14 cellular contexts compared by ENCODE assay signal in the genomic region with DNA sequence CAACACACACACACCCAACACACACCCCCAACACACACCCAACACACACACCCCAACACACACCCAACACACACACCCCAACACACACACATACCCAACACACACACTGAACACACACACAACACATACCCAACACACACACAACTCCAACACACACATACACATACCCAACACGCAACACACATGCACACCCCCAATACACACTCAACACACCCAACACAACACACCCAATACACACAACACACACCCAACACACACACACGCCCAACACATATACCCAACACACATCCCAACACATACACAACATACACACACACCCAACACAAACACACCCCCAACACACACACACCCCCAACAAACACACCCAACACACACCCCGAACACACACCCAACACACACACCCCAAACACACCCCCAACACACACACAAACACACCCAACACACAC. TPM values are rescaled to one million over a fixed set of nuclear protein-coding genes. Genes with fewer than 3 reads are reported as not detected.
A peak's percentile ranks its signal among the peaks of the same experiment; 100 is the strongest.
DNase-seq lines count a peak whose midpoint lies in the region; ATAC-seq, FAIRE-seq and TF ChIP-seq lines count a peak whose summit lies in the region.
"Had no signal": no experiment of that assay in that cellular context is flagged by ENCODE, and none has a peak within 500 bp of the region (broad histone marks: within the 10 kb centered on the region; RNA-seq: fewer than 3 reads in every experiment).

No MANE protein-coding gene starts in this region.

- H2AFZ ChIP-seq in OCI-LY3 (ENCODE audit: low read depth, low read length) = 0 out of 2 replicates have a peak overlapping the region, but pooled peaks have one; percentile 30
- H2AFZ ChIP-seq: PC-9 had no signal

- no peak for ATAC-seq in activated naive CD8-positive, alpha-beta T cell treated with anti-CD3 and anti-CD28 coated beads, Interleukin-2, amount 50 U/mL, for 24 hours
- ATAC-seq in GM18867 (IDR thresholded peaks at IDR 0.05; ENCODE audit: unreplicated experiment) = no peak
- ATAC-seq in HG03097 (IDR thresholded peaks at IDR 0.05; ENCODE audit: low FRiP score, unreplicated experiment) = no peak

- H3K9ac ChIP-seq in OCI-LY3 (ENCODE audit: low read length) = no peak overlapping the region

- no peak for TF ChIP-seq CTCF in OCI-LY3 (IDR thresholded peaks at IDR 0.05; ENCODE audit: low read depth, low read length)
- no peak for TF ChIP-seq CTCF in bronchial epithelial cell (IDR thresholded peaks at IDR 0.05; ENCODE audit: insufficient read depth, low read length, severe bottlenecking)

- H3K4me3 Mint-ChIP-seq in activated naive CD8-positive, alpha-beta T cell treated with anti-CD3 and anti-CD28 coated beads for 36 hours = no peak overlapping the region
- H3K4me3 Mint-ChIP-seq in activated naive CD8-positive, alpha-beta T cell treated with anti-CD3 and anti-CD28 coated beads, Interleukin-2, amount 50 U/mL, for 24 hours = no peak overlapping the region
- H3K4me3 Mint-ChIP-seq: CD4-positive, alpha-beta T cell had no signal

- peaks cover 12% of the 10 kb centered on the region for H3K27me3 Mint-ChIP-seq in activated naive CD8-positive, alpha-beta T cell treated with anti-CD3 and anti-CD28 coated beads for 36 hours
- H3K27me3 Mint-ChIP-seq in activated naive CD8-positive, alpha-beta T cell treated with anti-CD3 and anti-CD28 coated beads, Interleukin-2, amount 50 U/mL, for 24 hours = peaks cover 12% of the 10 kb centered on the region

- H3K36me3 Mint-ChIP-seq in activated naive CD8-positive, alpha-beta T cell treated with anti-CD3 and anti-CD28 coated beads for 36 hours = peaks cover 4% of the 10 kb centered on the region
- H3K36me3 Mint-ChIP-seq in activated naive CD8-positive, alpha-beta T cell treated with anti-CD3 and anti-CD28 coated beads, Interleukin-2, amount 50 U/mL, for 24 hours (ENCODE audit: low read depth) = peaks cover 2% of the 10 kb centered on the region

- H3K4me1 Mint-ChIP-seq in activated naive CD8-positive, alpha-beta T cell treated with anti-CD3 and anti-CD28 coated beads for 36 hours = peaks cover 27% of the 10 kb centered on the region
- peaks cover 12% of the 10 kb centered on the region for H3K4me1 Mint-ChIP-seq in activated naive CD8-positive, alpha-beta T cell treated with anti-CD3 and anti-CD28 coated beads, Interleukin-2, amount 50 U/mL, for 24 hours

- no peak overlapping the region for H3K4me3 ChIP-seq in OCI-LY3 (ENCODE audit: low read length)
- H3K4me3 ChIP-seq in bronchial epithelial cell (ENCODE audit: low read depth, low read length) = no peak overlapping the region
- H3K4me3 ChIP-seq: PC-9 had no signal

- no peaks in the 10 kb centered on the region for H3K36me3 ChIP-seq in OCI-LY3 (replicated peaks; ENCODE audit: low read depth, low read length)
- no peaks in the 10 kb centered on the region for H3K36me3 ChIP-seq in bronchial epithelial cell (ENCODE audit: control insufficient read depth, insufficient read depth, low read length)

- H3K9me3 Mint-ChIP-seq in activated naive CD8-positive, alpha-beta T cell treated with anti-CD3 and anti-CD28 coated beads for 36 hours = peaks cover 5% of the 10 kb centered on the region
- H3K9me3 Mint-ChIP-seq in activated naive CD8-positive, alpha-beta T cell treated with anti-CD3 and anti-CD28 coated beads, Interleukin-2, amount 50 U/mL, for 24 hours = peaks cover 7% of the 10 kb centered on the region
- H3K9me3 Mint-ChIP-seq: CD4-positive, alpha-beta T cell had no signal

- H3K4me2 ChIP-seq in OCI-LY3 (ENCODE audit: low read length) = peak overlapping the region; percentile 46
- H3K4me2 ChIP-seq: PC-9 had no signal

- H4K20me1 ChIP-seq in OCI-LY3 (ENCODE audit: insufficient read depth, low read length) = no peaks in the 10 kb centered on the region

- H3K79me2 ChIP-seq in OCI-LY3 (ENCODE audit: low read length) = no peaks in the 10 kb centered on the region

- peaks cover 16% of the 10 kb centered on the region for H3K4me1 ChIP-seq in OCI-LY3 (ENCODE audit: low read length)

- H3K27ac Mint-ChIP-seq in activated naive CD8-positive, alpha-beta T cell treated with anti-CD3 and anti-CD28 coated beads for 36 hours = peak overlapping the region; percentile 44
- H3K27ac Mint-ChIP-seq in activated naive CD8-positive, alpha-beta T cell treated with anti-CD3 and anti-CD28 coated beads, Interleukin-2, amount 50 U/mL, for 24 hours = no peak overlapping the region
- H3K27ac Mint-ChIP-seq: CD4-positive, alpha-beta T cell had no signal

- no peak for DNase-seq in activated naive CD8-positive, alpha-beta T cell treated with anti-CD3 and anti-CD28 coated beads for 36 hours
- no peak for DNase-seq in activated naive CD8-positive, alpha-beta T cell treated with anti-CD3 and anti-CD28 coated beads, Interleukin-2, amount 50 U/mL, for 24 hours
- no peak for DNase-seq in bronchial epithelial cell (ENCODE audit: low read depth)
- DNase-seq in urothelium cell line (ENCODE audit: low spot score) = no peak
- DNase-seq: Calu3; CD4-positive, alpha-beta T cell; DMS79; NCI-H1048; NCI-H1694 treated with DMSO at 0.1 percent for 48 hours; NCI-H446; PC-9 had no signal

- H3K27me3 ChIP-seq in OCI-LY3 (ENCODE audit: low read depth, low read length) (no peaks in the 10 kb centered on the region), bronchial epithelial cell (ENCODE audit: control insufficient read depth, insufficient read depth, low read length) (no peaks in the 10 kb centered on the region)

- H3K9me3 ChIP-seq in OCI-LY3 (ENCODE audit: insufficient read depth, low read length) = no peaks in the 10 kb centered on the region

- H3K27ac ChIP-seq in OCI-LY3 (ENCODE audit: low read length) = no peak overlapping the region
- H3K27ac ChIP-seq: PC-9 had no signal

- peak; percentile 96 for FAIRE-seq in bronchial epithelial cell (lab: Jason Lieb, UNC)
- FAIRE-seq in urothelium cell line (lab: Jason Lieb, UNC) = peak; percentile 98

RNA-seq across cellular contexts. Expression of a gene that starts 8.2 kb away (rescaled TPM):
- 10 to 100 TPM; 86.2 to 87.7 TPM for total RNA-seq in activated naive CD8-positive, alpha-beta T cell treated with anti-CD3 and anti-CD28 coated beads for 36 hours
- 196 and 218 TPM in 2 replicates for total RNA-seq in bronchial epithelial cell

RNA-seq across cellular contexts. Expression of a gene that starts 42.0 kb away (rescaled TPM):
- under 1 TPM in 1 of 2 experiments, not detected in 1; 0.08 TPM for total RNA-seq in activated naive CD8-positive, alpha-beta T cell treated with anti-CD3 and anti-CD28 coated beads for 36 hours
- total RNA-seq in bronchial epithelial cell = 18.4 and 19.5 TPM in 2 replicates
- total RNA-seq: CD4-positive, alpha-beta T cell had no signal

Comparison
In these comparisons a context has a peak if more than half of its experiments do, and no peak if none do; other contexts are left out.
1. RNA of a gene that starts 42.0 kb away (total RNA-seq): 18.4 to 19.5 TPM in bronchial epithelial cell; 0.08 TPM in activated naive CD8-positive, alpha-beta T cell treated with anti-CD3 and anti-CD28 coated beads for 36 hours; every median in the first group is over 10 times any median in the second.